ENCODE assay signal across 18 cellular contexts in genomic region chr7:117665393-117665792, GRCh38.
"Had no signal": no experiment of that assay in that cellular context is flagged by ENCODE, and none has a peak within 500 bp of the region (broad histone marks: within the 10 kb centered on the region; RNA-seq: fewer than 3 reads in every experiment).

No MANE protein-coding gene starts in this region.

- H3K27ac Mint-ChIP-seq: activated naive CD4-positive, alpha-beta T cell treated with anti-CD3 and anti-CD28 coated beads, Interleukin-2, amount 50 U/mL, for 72 hours; immature natural killer cell; naive thymus-derived CD8-positive, alpha-beta T cell; progenitor cell of endocrine pancreas had no signal

- DNase-seq: activated CD4-positive, alpha-beta T cell treated with anti-CD3 and anti-CD28 coated beads, Interleukin-2, amount 50 U/mL, for 1 hour; activated CD4-positive, CD25-positive, alpha-beta regulatory T cell; activated effector memory CD4-positive, alpha-beta T cell treated with Interleukin-2 at 50 U/mL for 16 hours; activated T-cell treated with anti-CD3 and anti-CD28 coated beads, Interleukin-2, amount 50 U/mL, for 1 hour; anterior cingulate cortex; immature natural killer cell; left colon; mucosa of descending colon; naive thymus-derived CD8-positive, alpha-beta T cell; sigmoid colon; stimulated activated CD4-positive, alpha-beta T cell treated with anti-CD3 and anti-CD28 coated beads, Interleukin-2, amount 100 ng/mL, for 48 hours; stimulated activated naive CD4-positive, alpha-beta T cell treated with Interleukin-2 at 50 U/mL for 16 hours; T-helper 2 cell; upper lobe of left lung had no signal

- H3K4me1 ChIP-seq: colonic mucosa, sigmoid colon had no signal

- H3K27ac ChIP-seq: colonic mucosa, sigmoid colon, upper lobe of left lung had no signal

- H3K4me3 ChIP-seq: cardiac muscle cell, colonic mucosa, mucosa of descending colon, sigmoid colon, upper lobe of left lung had no signal

- H3K27me3 ChIP-seq: cardiac muscle cell, colonic mucosa, sigmoid colon, upper lobe of left lung had no signal

- ATAC-seq: activated naive CD4-positive, alpha-beta T cell treated with anti-CD3 and anti-CD28 coated beads, Interleukin-2, amount 50 U/mL, for 72 hours; left colon; naive thymus-derived CD8-positive, alpha-beta T cell had no signal

- H3K9me3 ChIP-seq: colonic mucosa, mucosa of descending colon, sigmoid colon, upper lobe of left lung had no signal

- H3K4me1 Mint-ChIP-seq: immature natural killer cell; naive thymus-derived CD8-positive, alpha-beta T cell had no signal

- H3K36me3 Mint-ChIP-seq: activated naive CD4-positive, alpha-beta T cell treated with anti-CD3 and anti-CD28 coated beads, Interleukin-2, amount 50 U/mL, for 72 hours; immature natural killer cell; naive thymus-derived CD8-positive, alpha-beta T cell had no signal

- H3K4me3 Mint-ChIP-seq: immature natural killer cell; naive thymus-derived CD8-positive, alpha-beta T cell had no signal

- H3K36me3 ChIP-seq: cardiac muscle cell, colonic mucosa, sigmoid colon, upper lobe of left lung had no signal
